18 cellular contexts compared by ENCODE assay signal in the genomic region with DNA sequence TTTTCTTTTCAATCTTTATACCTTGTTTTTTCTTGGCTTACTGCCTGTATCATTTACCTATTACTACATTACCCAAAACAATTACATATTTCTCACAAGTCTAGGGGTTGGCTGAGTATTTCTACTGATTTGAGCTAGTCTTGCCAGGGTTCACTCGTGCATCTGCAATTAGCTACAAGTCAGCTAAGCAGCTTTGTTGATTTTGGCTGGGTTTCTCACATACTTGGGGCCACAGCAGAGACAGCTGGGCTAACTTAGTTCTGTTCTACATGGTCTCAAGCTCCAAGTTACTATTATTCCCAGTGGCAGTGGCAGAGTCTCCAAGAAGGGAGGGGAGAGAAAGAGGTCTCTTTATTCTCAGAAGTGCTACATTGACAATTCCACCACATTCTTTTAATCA. TPM values are rescaled to one million over a fixed set of nuclear protein-coding genes. Genes with fewer than 3 reads are reported as not detected.
DNase-seq lines count a peak whose midpoint lies in the region; ATAC-seq and TF ChIP-seq lines count a peak whose summit lies in the region.
"Had no signal": no experiment of that assay in that cellular context is flagged by ENCODE, and none has a peak within 500 bp of the region (broad histone marks: within the 10 kb centered on the region; RNA-seq: fewer than 3 reads in every experiment).

No MANE protein-coding gene starts in this region.

- peak; percentile 29 for DNase-seq in Daoy (ENCODE audit: low read depth)
- peak; percentile 58 for DNase-seq in NCI-H1105 (lab: John Stamatoyannopoulos, UW)
- DNase-seq in dermis blood vessel endothelial cell = peak; percentile 7
- DNase-seq in mucosa of gallbladder (ENCODE audit: low spot score) = peak; percentile 13
- no peak for DNase-seq in activated T-cell treated with anti-CD3 and anti-CD28 coated beads, Interleukin-2, amount 50 U/mL, for 1 hour
- DNase-seq in activated CD8-positive, alpha-beta memory T cell treated with anti-CD3 and anti-CD28 coated beads, Interleukin-2, amount 50 U/mL, for 48 hours = no peak
- DNase-seq: activated CD4-positive, alpha-beta T cell treated with anti-CD3 and anti-CD28 coated beads, Interleukin-2, amount 10 ng/mL, durations not matched to agents 7 days and 5 days; effector memory CD8-positive, alpha-beta T cell; glutamatergic neuron; kidney; naive thymus-derived CD8-positive, alpha-beta T cell; NCI-H524 treated with DMSO at 0.1 percent for 48 hours; right cardiac atrium; stimulated activated naive B cell treated with anti-CD40 and anti-IgM and Interleukin-4, amounts not matched to agents 10 μg/mL and 1 μg/mL and 100 μg/mL, for 72 hours; T1000 had no signal

- no peak for TF ChIP-seq POLR2A in GM18505 (IDR thresholded peaks at IDR 0.05; ENCODE audit: borderline replicate concordance, extremely low read depth, insufficient read depth, insufficient read length)

- ATAC-seq in GM18505 (IDR thresholded peaks at IDR 0.05; ENCODE audit: unreplicated experiment) (no peak), GM19324 (IDR thresholded peaks at IDR 0.05; ENCODE audit: low FRiP score, unreplicated experiment) (no peak)
- ATAC-seq: body of pancreas; effector memory CD8-positive, alpha-beta T cell; naive thymus-derived CD8-positive, alpha-beta T cell; stimulated activated naive B cell treated with anti-CD40 and anti-IgM and Interleukin-4, amounts not matched to agents 10 μg/mL and 1 μg/mL and 100 μg/mL, for 72 hours had no signal

RNA-seq across cellular contexts. Expression of a gene that starts 54.7 kb away (rescaled TPM):
- total RNA-seq in Daoy (2014; rRNA removed; shearing (Covaris generic)) = 0.63 and 2.6 TPM in 2 replicates
- not detected in 2 replicates for total RNA-seq in dermis blood vessel endothelial cell
- total RNA-seq in mucosa of gallbladder = 1.8 TPM
- total RNA-seq: activated CD4-positive, alpha-beta T cell treated with anti-CD3 and anti-CD28 coated beads, Interleukin-2, amount 10 ng/mL, durations not matched to agents 7 days and 5 days; naive thymus-derived CD8-positive, alpha-beta T cell had no signal

Comparison
In these comparisons a context has a peak if more than half of its experiments do, and no peak if none do; other contexts are left out.
1. DNase-seq: peak in Daoy (single experiment), NCI-H1105 (single experiment), dermis blood vessel endothelial cell (single experiment) and mucosa of gallbladder (single experiment); none in activated T-cell treated with anti-CD3 and anti-CD28 coated beads, Interleukin-2, amount 50 U/mL, for 1 hour (single experiment) and activated CD8-positive, alpha-beta memory T cell treated with anti-CD3 and anti-CD28 coated beads, Interleukin-2, amount 50 U/mL, for 48 hours (single experiment).